In the genomic region with DNA sequence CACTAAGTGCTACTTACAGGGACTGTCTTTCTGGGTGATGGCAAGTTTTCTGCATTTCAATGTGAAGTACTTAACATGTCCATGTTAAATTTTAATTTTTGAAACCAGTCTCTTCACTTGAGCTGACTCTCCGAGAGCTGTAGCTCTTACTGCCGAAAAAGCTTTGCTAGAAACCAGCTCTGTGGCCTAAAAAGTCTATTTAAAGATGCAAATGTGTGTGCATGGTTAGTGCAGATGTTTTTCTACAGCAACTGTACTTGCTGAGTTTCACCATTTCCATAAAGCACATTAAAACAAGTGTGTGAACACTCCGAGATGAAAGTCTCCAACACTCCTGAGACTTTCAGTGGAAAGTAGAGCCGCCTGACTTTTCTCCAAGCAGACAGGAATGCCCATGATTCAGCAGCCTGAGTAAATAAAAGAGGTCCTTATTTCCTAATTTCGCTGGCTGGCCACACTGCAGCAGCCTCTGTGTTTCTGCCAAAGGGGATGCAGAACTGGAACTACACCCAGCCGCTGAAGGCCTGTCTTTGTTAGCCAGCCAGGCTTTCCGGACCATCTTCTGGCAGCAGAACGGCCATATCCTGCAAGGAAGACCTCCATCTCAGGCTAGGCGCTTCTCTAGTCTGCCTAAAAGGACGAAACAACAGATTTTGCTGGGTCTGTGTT, we compare ENCODE assay signal across 10 cellular contexts.
DNase-seq lines count a peak whose midpoint lies in the region; ATAC-seq and TF ChIP-seq lines count a peak whose summit lies in the region.
"Had no signal": no experiment of that assay in that cellular context is flagged by ENCODE, and none has a peak within 500 bp of the region (broad histone marks: within the 10 kb centered on the region; RNA-seq: fewer than 3 reads in every experiment).

No MANE protein-coding gene starts in this region.

- no peak overlapping the region for H3K27ac Mint-ChIP-seq in activated naive CD4-positive, alpha-beta T cell treated with anti-CD3 and anti-CD28 coated beads for 36 hours

- H3K27me3 Mint-ChIP-seq in activated naive CD4-positive, alpha-beta T cell treated with anti-CD3 and anti-CD28 coated beads for 36 hours (ENCODE audit: low read depth): peaks cover 2% of the 10 kb centered on the region

- intact Hi-C loops in uterus (cut with DNase I; ENCODE audit: low total_unique reads): loop anchor here (10.0 kb wide), 2 partner anchors 54 to 114 kb away; no protein-coding TSS in a partner anchor
- intact Hi-C loops in activated naive CD4-positive, alpha-beta T cell treated with anti-CD3 and anti-CD28 coated beads for 36 hours (cut with micrococcal nuclease): no loop called here

- H3K36me3 ChIP-seq in uterus: no peaks in the 10 kb centered on the region

- ATAC-seq in HG02970 (IDR thresholded peaks at IDR 0.05; ENCODE audit: low FRiP score, unreplicated experiment) (no peak), HG03565 (IDR thresholded peaks at IDR 0.05; ENCODE audit: unreplicated experiment) (no peak)

- no peaks in the 10 kb centered on the region for H3K9me3 ChIP-seq in uterus

- no peaks in the 10 kb centered on the region for H3K4me1 Mint-ChIP-seq in activated naive CD4-positive, alpha-beta T cell treated with anti-CD3 and anti-CD28 coated beads for 36 hours (ENCODE audit: low read depth)

- no peak for TF ChIP-seq POLR2A in uterus (IDR thresholded peaks at IDR 0.05)

- H3K9me3 Mint-ChIP-seq in activated naive CD4-positive, alpha-beta T cell treated with anti-CD3 and anti-CD28 coated beads for 36 hours: no peaks in the 10 kb centered on the region

- H3K4me1 ChIP-seq in uterus: peaks cover 0 to 7% of the 10 kb centered on the region in 2 donors

- H3K4me3 ChIP-seq in choroid plexus epithelial cell (ENCODE audit: low read depth, low read length): no peak overlapping the region
- H3K4me3 ChIP-seq in uterus: no peak overlapping the region

- CTCF ChIA-PET in activated naive CD4-positive, alpha-beta T cell treated with anti-CD3 and anti-CD28 coated beads for 36 hours (lab: Charles Lee): no interaction called here

- TF ChIP-seq CTCF in choroid plexus epithelial cell (conservative IDR thresholded peaks at IDR 0.05; ENCODE audit: low read depth, low read length): no peak
- no peak for TF ChIP-seq CTCF in uterus (IDR thresholded peaks at IDR 0.05)

- H3K36me3 Mint-ChIP-seq in activated naive CD4-positive, alpha-beta T cell treated with anti-CD3 and anti-CD28 coated beads for 36 hours (ENCODE audit: low read depth): no peaks in the 10 kb centered on the region

- DNase-seq in DMS79 treated with DMSO at 0.1 percent for 48 hours (lab: John Stamatoyannopoulos, UW) (peak; percentile 35), DMS79 (lab: John Stamatoyannopoulos, UW) (no peak), choroid plexus epithelial cell (ENCODE audit: low read depth) (peak; percentile 80), lung microvascular endothelial cell (ENCODE audit: low read depth in 2 of 2) (peak; percentile 81 to 92), uterus (peak; percentile 85 to 92)
- DNase-seq in activated naive CD4-positive, alpha-beta T cell treated with anti-CD3 and anti-CD28 coated beads for 36 hours: no peak

- no peaks in the 10 kb centered on the region for H3K27me3 ChIP-seq in uterus

- H3K27ac ChIP-seq in uterus: peak overlapping the region; percentile 71 to 85
- H3K27ac ChIP-seq: 22Rv1, KMS-11 had no signal

- no peak overlapping the region for H3K4me3 Mint-ChIP-seq in activated naive CD4-positive, alpha-beta T cell treated with anti-CD3 and anti-CD28 coated beads for 36 hours

Comparison
In these comparisons a context has a peak if more than half of its experiments do, and no peak if none do; other contexts are left out.
1. DNase-seq: peak in DMS79 treated with DMSO at 0.1 percent for 48 hours (single experiment), choroid plexus epithelial cell (single experiment), lung microvascular endothelial cell (2 of 2) and uterus (2 of 2); none in DMS79 (single experiment) and activated naive CD4-positive, alpha-beta T cell treated with anti-CD3 and anti-CD28 coated beads for 36 hours (single experiment).